Comparison of ENCODE assay signal across 9 cellular contexts in genomic region chr3:166080096-166080495, GRCh38.
"Had no signal": no experiment of that assay in that cellular context is flagged by ENCODE, and none has a peak within 500 bp of the region (broad histone marks: within the 10 kb centered on the region; RNA-seq: fewer than 3 reads in every experiment).

No MANE protein-coding gene starts in this region.

- DNase-seq: GM23248, GOT3, H9, HCEC 1CT, Kasumi-1, KG1 had no signal

- H3K27ac Mint-ChIP-seq: H9, IgD-negative memory B cell had no signal

- H3K27me3 Mint-ChIP-seq: IgD-negative memory B cell had no signal

- H2AFZ ChIP-seq: GM23248 had no signal

- H3K4me3 Mint-ChIP-seq: H9, IgD-negative memory B cell had no signal

- H3K4me1 Mint-ChIP-seq: H9, IgD-negative memory B cell had no signal

- H3K36me3 Mint-ChIP-seq: IgD-negative memory B cell had no signal

- H3K27ac ChIP-seq: GM23248 had no signal

- H3K9ac ChIP-seq: GM23248 had no signal

- H3K4me3 ChIP-seq: GM23248 had no signal

- FAIRE-seq: H54, HTR-8/SVneo had no signal
